In the genomic region with DNA sequence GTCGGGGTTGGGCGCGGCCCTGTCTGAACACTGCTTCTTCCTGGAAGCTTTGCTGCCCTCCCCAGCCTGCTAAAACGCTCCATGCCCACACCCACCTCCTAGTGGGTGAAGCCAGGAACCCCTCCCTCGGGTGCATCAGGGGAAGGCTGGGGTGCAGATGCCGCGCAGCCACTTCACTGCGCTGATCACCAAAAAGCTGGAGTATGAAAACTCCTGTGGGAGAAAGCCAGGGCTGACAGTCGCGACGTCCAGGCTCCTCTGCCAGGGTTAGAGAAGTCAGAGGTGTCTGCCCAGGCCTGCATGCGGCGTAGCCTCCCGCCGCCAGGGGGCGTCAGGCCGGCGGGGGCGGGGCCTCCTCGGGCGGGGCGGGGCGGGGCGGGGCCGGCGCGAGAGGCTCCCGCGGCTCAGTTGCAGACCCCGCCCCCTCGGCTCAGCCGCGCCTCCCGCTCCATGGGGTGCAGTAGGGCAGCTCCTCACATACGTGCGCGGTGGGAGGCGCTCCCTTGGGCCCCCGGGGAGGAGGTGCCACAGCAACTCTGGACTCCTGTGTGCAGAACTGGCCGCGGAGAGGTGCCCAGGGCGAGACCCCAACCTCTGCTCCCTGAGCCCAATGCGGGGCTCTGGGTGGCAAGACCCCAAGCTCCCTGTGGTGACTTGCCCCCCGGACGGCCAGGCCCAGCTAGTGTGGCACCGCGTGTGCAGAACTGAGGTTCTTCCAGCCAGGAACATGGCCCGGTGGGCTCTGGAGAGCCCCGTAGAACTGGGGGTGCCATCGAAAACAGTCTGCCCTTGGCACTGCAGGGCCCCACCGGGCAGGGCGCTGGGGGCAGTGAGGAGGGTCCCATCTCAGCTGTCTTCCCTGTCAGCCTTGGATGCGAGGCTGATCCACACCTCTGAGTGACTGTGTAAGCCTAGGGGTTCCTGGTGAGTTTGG, we compare ENCODE assay signal across 8 cellular contexts. TPM values are rescaled to one million over a fixed set of nuclear protein-coding genes. Genes with fewer than 3 reads are reported as not detected.
DNase-seq lines count a peak whose midpoint lies in the region; ATAC-seq and TF ChIP-seq lines count a peak whose summit lies in the region.

No MANE protein-coding gene starts in this region.

- no peaks in the 10 kb centered on the region for H3K9me3 ChIP-seq in BE2C
- no peaks in the 10 kb centered on the region for H3K9me3 ChIP-seq in lung (ENCODE audit: control insufficient read depth in 2 of 2, insufficient read depth in 1 of 2, low read length in 1 of 2)

- DNase-seq in BE2C: peak; percentile 93
- DNase-seq in NCI-H510A (lab: John Stamatoyannopoulos, UW): peak; percentile 66
- peak; percentile 95 for DNase-seq in activated CD4-positive, alpha-beta T cell treated with anti-CD3 and anti-CD28 coated beads, Interleukin-2, amount 50 U/mL, for 1 hour
- peak; percentile 36 for DNase-seq in dedifferentiated amniotic fluid mesenchymal stem cell (ENCODE audit: extremely low spot score)
- peak; percentile 94 for DNase-seq in lung (ENCODE audit: low spot score)
- peak; percentile 92 to 93 (median 93) for DNase-seq in stimulated activated CD4-positive, alpha-beta T cell treated with anti-CD3 and anti-CD28 coated beads, TNF-alpha, amount 100 ng/mL, for 48 hours (ENCODE audit: low read depth in 3 of 3)

- H3K4me1 ChIP-seq in BE2C (peaks cover 21% of the 10 kb centered on the region), lung (ENCODE audit: control insufficient read depth in 2 of 2, insufficient read depth in 2 of 2, low read length in 2 of 2) (peaks cover 3 to 39% of the 10 kb centered on the region in 2 donors)

- H3K27me3 ChIP-seq in BE2C (no peaks in the 10 kb centered on the region), lung (ENCODE audit: control insufficient read depth, insufficient read depth) (no peaks in the 10 kb centered on the region)

- 6 to 9% methylated on average over 39 to 53 of the region's 53 CpGs for WGBS in lung, 2 donors

- peak overlapping the region; percentile 70 for H3K4me3 ChIP-seq in BE2C (ENCODE audit: low read depth, low read length)
- peak overlapping the region; percentile 2 for H3K4me3 ChIP-seq in lung

- peak; percentile 49 for ATAC-seq in GM19023 (IDR thresholded peaks at IDR 0.05; ENCODE audit: unreplicated experiment)
- peak; percentile 44 for ATAC-seq in HG03159 (IDR thresholded peaks at IDR 0.05; ENCODE audit: unreplicated experiment)
- peak; percentile 81 for ATAC-seq in lung (ENCODE audit: insufficient read depth, low FRiP score)

- peak overlapping the region; percentile 89 to 94 for H3K27ac ChIP-seq in lung (ENCODE audit: low read depth in 1 of 2, low read length in 1 of 2)

- no peaks in the 10 kb centered on the region for H3K36me3 ChIP-seq in BE2C
- no peaks in the 10 kb centered on the region for H3K36me3 ChIP-seq in lung (ENCODE audit: control insufficient read depth in 2 of 2, insufficient read depth in 2 of 2, low read length in 2 of 2)

- TF ChIP-seq CTCF in BE2C (IDR thresholded peaks at IDR 0.05; ENCODE audit: low read depth, low read length): peak; percentile 62
- TF ChIP-seq CTCF in lung (IDR thresholded peaks at IDR 0.05; ENCODE audit: control extremely low read depth, extremely low read depth): peak; percentile 28

RNA-seq across cellular contexts. Expression of a gene that starts 1.8 kb away (rescaled TPM):
- polyA plus RNA-seq in BE2C (2012; ENCODE audit: insufficient read depth, insufficient read length, low read depth): 44.6 TPM
- total RNA-seq in lung: 10 to 100 TPM; 24.5 to 94.8 TPM
- polyA plus RNA-seq in lung: 100 to 1,000 TPM in 1 of 2 donors, 10 to 100 TPM in 1; 81.6 to 235 TPM

RNA-seq across cellular contexts. Expression of a gene that starts 6.3 kb away (rescaled TPM):
- 14.7 TPM for polyA plus RNA-seq in BE2C (2012; ENCODE audit: insufficient read depth, insufficient read length, low read depth)
- total RNA-seq in lung: 1 to 10 TPM; 2.8 to 7.7 TPM
- polyA plus RNA-seq in lung: 1 to 10 TPM; 4.4 to 5.9 TPM

RNA-seq across cellular contexts. Expression of a gene that starts 8.7 kb away (rescaled TPM):
- polyA plus RNA-seq in BE2C (2012; ENCODE audit: insufficient read depth, insufficient read length, low read depth): 4.5 TPM
- 10 to 100 TPM; 15.8 to 34.8 TPM for total RNA-seq in lung
- polyA plus RNA-seq in lung: 10 to 100 TPM in 1 of 2 donors, 1 to 10 TPM in 1; 9.3 to 13.9 TPM

RNA-seq across cellular contexts. Expression of a gene that starts 20.1 kb away (rescaled TPM):
- polyA plus RNA-seq in BE2C (2012; ENCODE audit: insufficient read depth, insufficient read length, low read depth): 80.2 TPM
- 10 to 100 TPM; 28.2 to 42.9 TPM for total RNA-seq in lung
- 10 to 100 TPM; 28.3 to 38.7 TPM for polyA plus RNA-seq in lung

RNA-seq across cellular contexts. Expression of a gene that starts 58.8 kb away (rescaled TPM):
- polyA plus RNA-seq in BE2C (2012; ENCODE audit: insufficient read depth, insufficient read length, low read depth): 0.43 TPM
- total RNA-seq in lung: 1 to 10 TPM; 2.3 to 4.4 TPM
- polyA plus RNA-seq in lung: 10 to 100 TPM in 1 of 2 donors, 1 to 10 TPM in 1; 3.9 to 10.3 TPM

Comparison
In these comparisons a context has a peak if more than half of its experiments do, and no peak if none do; other contexts are left out.
1. Peak in every context shown above with its lines: DNase-seq, ATAC-seq, H3K4me3 ChIP-seq and H3K27ac ChIP-seq.
2. DNase-seq: peak in every context shown above with its lines; median percentile 95 in activated CD4-positive, alpha-beta T cell treated with anti-CD3 and anti-CD28 coated beads, Interleukin-2, amount 50 U/mL, for 1 hour; 94 in lung; 93 in BE2C; 93 in stimulated activated CD4-positive, alpha-beta T cell treated with anti-CD3 and anti-CD28 coated beads, TNF-alpha, amount 100 ng/mL, for 48 hours; 66 in NCI-H510A; 36 in dedifferentiated amniotic fluid mesenchymal stem cell.